Comparison of ENCODE assay signal across 16 cellular contexts in genomic region chr19:2246801-2247361, GRCh38. TPM values are rescaled to one million over a fixed set of nuclear protein-coding genes. Genes with fewer than 3 reads are reported as not detected.
DNase-seq lines count a peak whose midpoint lies in the region; ATAC-seq and TF ChIP-seq lines count a peak whose summit lies in the region.
"Had no signal": no experiment of that assay in that cellular context is flagged by ENCODE, and none has a peak within 500 bp of the region (broad histone marks: within the 10 kb centered on the region; RNA-seq: fewer than 3 reads in every experiment).

No MANE protein-coding gene starts in this region.

- ATAC-seq in right lobe of liver (peak; percentile 52 to 82 (median 75)), GM19035 (IDR thresholded peaks at IDR 0.05; ENCODE audit: unreplicated experiment) (no peak), GM19463 (IDR thresholded peaks at IDR 0.05; ENCODE audit: unreplicated experiment) (no peak)
- ATAC-seq: activated T-helper 17 cell treated with anti-CD3 and anti-CD28 coated beads, Interleukin-2, amount 50 U/mL, for 72 hours; left colon had no signal

- DNase-seq in Ammon's horn (ENCODE audit: low spot score) (peak; percentile 55), NCI-H2196 treated with DMSO at 0.1 percent for 48 hours (lab: John Stamatoyannopoulos, UW; ENCODE audit: unreplicated experiment) (peak; percentile 53), dorsolateral prefrontal cortex (peak in 6 of 10 donors; percentile 45 to 74 (median 53)), right lobe of liver (peak in 2 of 3 donors; percentile 72 to 76), GM03348 (ENCODE audit: low spot score) (no peak)
- DNase-seq in activated CD8-positive, alpha-beta memory T cell treated with anti-CD3 and anti-CD28 coated beads, Interleukin-2, amount 50 U/mL, for 48 hours = no peak
- DNase-seq: activated CD4-positive, alpha-beta T cell treated with anti-CD3 and anti-CD28 coated beads for 1 hour; esophagus squamous epithelium; KG1; left colon; SHP77; stimulated activated CD4-positive, alpha-beta T cell treated with anti-CD3 and anti-CD28 coated beads, Interleukin-15, amount 100 ng/mL, for 24 hours had no signal

- TF ChIP-seq POLR2A in right lobe of liver (IDR thresholded peaks at IDR 0.05) = no peak

- H3K27me3 ChIP-seq in dorsolateral prefrontal cortex (peaks cover 0 to 29% (median 16%) of the 10 kb centered on the region in 45 donors), right lobe of liver (peaks cover 0 to 4% of the 10 kb centered on the region in 2 donors)

- TF ChIP-seq CTCF in dorsolateral prefrontal cortex (IDR thresholded peaks at IDR 0.05 in 54 of 56, conservative IDR thresholded peaks at IDR 0.05 in 2 of 56; ENCODE audit: low read depth in 1 of 56, partially characterized antibody in 56 of 56) = no peak
- TF ChIP-seq CTCF in right lobe of liver (IDR thresholded peaks at IDR 0.05) = no peak

- peaks cover 12 to 39% (median 28%) of the 10 kb centered on the region in 4 donors for H3K36me3 ChIP-seq in right lobe of liver

- H3K9me3 ChIP-seq in right lobe of liver = no peaks in the 10 kb centered on the region
- H3K9me3 ChIP-seq: esophagus squamous epithelium had no signal

- H3K4me1 ChIP-seq in right lobe of liver = peaks cover 0 to 19% (median under 1%) of the 10 kb centered on the region in 4 donors

- H3K4me3 ChIP-seq in dorsolateral prefrontal cortex = peak overlapping the region in 1 of 59 donors; percentile 8
- H3K4me3 ChIP-seq in right lobe of liver = no peak overlapping the region
- H3K4me3 ChIP-seq: cardiac muscle cell, esophagus squamous epithelium had no signal

- no CpG with 5 or more reads among the region's 26 CpGs for WGBS in right lobe of liver (ENCODE audit: insufficient coverage, low coverage, low lambda C conversion rate, missing lambda C conversion rate)

- H3K27ac ChIP-seq in dorsolateral prefrontal cortex (peak overlapping the region in 8 of 59 donors; percentile 14 to 57 (median 39)), right lobe of liver (no peak overlapping the region)
- H3K27ac ChIP-seq: cardiac muscle cell, esophagus squamous epithelium had no signal

- intact Hi-C loops in dorsolateral prefrontal cortex (cut with DNase I) (no loop called here), right lobe of liver (cut with DNase I) (no loop called here)

RNA-seq across cellular contexts. Expression of gene AMH, which starts 2.2 kb away (rescaled TPM):
- total RNA-seq in dorsolateral prefrontal cortex (10 to 100 TPM in 40 of 120 experiments, 1 to 10 TPM in 79, not detected in 1; 2.5 to 24.6 (median 7.6) TPM), right lobe of liver (1 to 10 TPM in 1 of 6 experiments, under 1 TPM in 5; 0.24 to 1.2 (median 0.59) TPM)

RNA-seq across cellular contexts. Expression of gene JSRP1, which starts 9.3 kb away (rescaled TPM):
- total RNA-seq in dorsolateral prefrontal cortex = 1 to 10 TPM in 34 of 120 experiments, under 1 TPM in 34, not detected in 52; 0.43 to 2.3 (median 1.0) TPM
- total RNA-seq in right lobe of liver = under 1 TPM in 3 of 6 experiments, not detected in 3; 0.28 to 0.81 (median 0.42) TPM

RNA-seq across cellular contexts. Expression of gene SF3A2, which starts 10.3 kb away (rescaled TPM):
- total RNA-seq in dorsolateral prefrontal cortex (10 to 100 TPM; 27.0 to 68.4 (median 48.2) TPM), right lobe of liver (10 to 100 TPM; 14.0 to 22.1 (median 19.1) TPM)

RNA-seq across cellular contexts. Expression of gene PLEKHJ1, which starts 10.8 kb away (rescaled TPM):
- 10 to 100 TPM; 32.8 to 66.7 (median 46.1) TPM for total RNA-seq in dorsolateral prefrontal cortex
- 10 to 100 TPM; 24.4 to 49.3 (median 28.6) TPM for total RNA-seq in right lobe of liver

RNA-seq across cellular contexts. Expression of gene PEAK3, which starts 35.1 kb away (rescaled TPM):
- total RNA-seq in dorsolateral prefrontal cortex (1 to 10 TPM in 12 of 120 experiments, under 1 TPM in 101, not detected in 7; 0.16 to 1.5 (median 0.55) TPM), right lobe of liver (under 1 TPM; 0.07 to 0.49 (median 0.36) TPM)

Comparison
In these comparisons a context has a peak if more than half of its experiments do, and no peak if none do; other contexts are left out.
1. DNase-seq: peak in Ammon's horn (single experiment), NCI-H2196 treated with DMSO at 0.1 percent for 48 hours (single experiment), dorsolateral prefrontal cortex (6 of 10) and right lobe of liver (2 of 3); none in GM03348 (single experiment) and activated CD8-positive, alpha-beta memory T cell treated with anti-CD3 and anti-CD28 coated beads, Interleukin-2, amount 50 U/mL, for 48 hours (single experiment).
2. ATAC-seq: peak in right lobe of liver (4 of 4); none in GM19035 (single experiment) and GM19463 (single experiment).